ENCODE assay signal across 8 cellular contexts in genomic region chr14:75711134-75711795, GRCh38. TPM values are rescaled to one million over a fixed set of nuclear protein-coding genes. Genes with fewer than 3 reads are reported as not detected.
DNase-seq lines count a peak whose midpoint lies in the region; ATAC-seq and TF ChIP-seq lines count a peak whose summit lies in the region.

No MANE protein-coding gene starts in this region.

- peak in 2 of 3 donors; percentile 12 to 58 for DNase-seq in CD4-positive, CD25-positive, alpha-beta regulatory T cell
- peak; percentile 83 for DNase-seq in GM23248
- DNase-seq in Peyer's patch, result no peak
- peak; percentile 20 for DNase-seq in endothelial cell (ENCODE audit: low spot score)
- peak in 1 of 2 experiments; percentile 41 for DNase-seq in mesothelial cell of epicardium (ENCODE audit: low spot score in 2 of 2, unreplicated experiment in 2 of 2)
- DNase-seq in cortex of kidney (lab: John Stamatoyannopoulos, UW), result no peak

- no peaks in the 10 kb centered on the region for H3K4me1 Mint-ChIP-seq in CD4-positive, CD25-positive, alpha-beta regulatory T cell
- H3K4me1 Mint-ChIP-seq in endothelial cell (ENCODE audit: unreplicated experiment) (peaks cover 2% of the 10 kb centered on the region), mesothelial cell of epicardium (peaks cover 37% of the 10 kb centered on the region)

- H3K4me2 ChIP-seq in GM23248 (ENCODE audit: unreplicated experiment), result peak overlapping the region; percentile 55

- WGBS in GM23248 (ENCODE audit: low coverage in 1 of 2, low lambda C conversion rate in 2 of 2, missing lambda C conversion rate in 2 of 2), 2 experiments, result 28 to 50% methylated on average over 4 of the region's 4 CpGs

- peak overlapping the region; percentile 32; the same call in 1 of the 2 replicates for H2AFZ ChIP-seq in GM23248

- no peak overlapping the region for H3K27ac Mint-ChIP-seq in CD4-positive, CD25-positive, alpha-beta regulatory T cell
- H3K27ac Mint-ChIP-seq in endothelial cell (ENCODE audit: unreplicated experiment) (no peak overlapping the region), mesothelial cell of epicardium (peak overlapping the region; percentile 99)

- H3K4me1 ChIP-seq in CD4-positive, CD25-positive, alpha-beta regulatory T cell (ENCODE audit: control insufficient read depth, insufficient read depth, low read length, poor library complexity, severe bottlenecking), result no peaks in the 10 kb centered on the region
- H3K4me1 ChIP-seq in GM23248 (ENCODE audit: insufficient read depth), result peaks cover 22% of the 10 kb centered on the region
- peaks cover 0 to 5% (median 0%) of the 10 kb centered on the region in 4 donors for H3K4me1 ChIP-seq in Peyer's patch

- peak in 5 of 6 experiments; percentile 9 to 47 (median 25) for TF ChIP-seq CTCF in Peyer's patch (IDR thresholded peaks at IDR 0.05)
- peak; percentile 69 for TF ChIP-seq CTCF in endothelial cell (IDR thresholded peaks at IDR 0.05; ENCODE audit: unreplicated experiment)
- TF ChIP-seq CTCF in mesothelial cell of epicardium (IDR thresholded peaks at IDR 0.05; ENCODE audit: unreplicated experiment), result peak; percentile 82

- H3K36me3 ChIP-seq in CD4-positive, CD25-positive, alpha-beta regulatory T cell (ENCODE audit: control insufficient read depth, insufficient read depth, low read length), result no peaks in the 10 kb centered on the region
- H3K36me3 ChIP-seq in GM23248 (ENCODE audit: low read depth) (no peaks in the 10 kb centered on the region), Peyer's patch (peaks cover 0 to 17% (median 0%) of the 10 kb centered on the region in 3 donors)

- no peak overlapping the region for H3K27ac ChIP-seq in CD4-positive, CD25-positive, alpha-beta regulatory T cell (ENCODE audit: insufficient read depth, low read length, poor library complexity, severe bottlenecking)
- H3K27ac ChIP-seq in GM23248, result peak overlapping the region; percentile 74
- H3K27ac ChIP-seq in Peyer's patch, result peak overlapping the region in 2 of 4 donors; percentile 10 to 17

- H3K9ac ChIP-seq in GM23248, result peak overlapping the region; percentile 63

- H3K9me3 Mint-ChIP-seq in CD4-positive, CD25-positive, alpha-beta regulatory T cell, result no peaks in the 10 kb centered on the region
- H3K9me3 Mint-ChIP-seq in endothelial cell (ENCODE audit: unreplicated experiment) (no peaks in the 10 kb centered on the region), mesothelial cell of epicardium (no peaks in the 10 kb centered on the region)

- no peaks in the 10 kb centered on the region for H4K20me1 ChIP-seq in GM23248 (ENCODE audit: insufficient read depth)

- no peak overlapping the region for H3K4me3 Mint-ChIP-seq in CD4-positive, CD25-positive, alpha-beta regulatory T cell
- H3K4me3 Mint-ChIP-seq in endothelial cell (ENCODE audit: unreplicated experiment), result no peak overlapping the region
- peak overlapping the region; percentile 1 for H3K4me3 Mint-ChIP-seq in mesothelial cell of epicardium

- no peak for TF ChIP-seq POLR2A in Peyer's patch (IDR thresholded peaks at IDR 0.05)

- H3K79me2 ChIP-seq in GM23248 (ENCODE audit: insufficient read depth), result no peaks in the 10 kb centered on the region

- ATAC-seq in CD4-positive, CD25-positive, alpha-beta regulatory T cell (ENCODE audit: low read depth in 2 of 2), result no peak
- ATAC-seq in GM18907 (IDR thresholded peaks at IDR 0.05; ENCODE audit: unreplicated experiment), result no peak
- ATAC-seq in GM21717 (IDR thresholded peaks at IDR 0.05; ENCODE audit: unreplicated experiment), result no peak

- no peak overlapping the region for H3K4me3 ChIP-seq in CD4-positive, CD25-positive, alpha-beta regulatory T cell (ENCODE audit: low read depth, low read length)
- H3K4me3 ChIP-seq in GM23248 (no peak overlapping the region), Peyer's patch (no peak overlapping the region)

- in situ Hi-C loops in GM23248 (cut with MboI), result loop anchor here (10.0 to 25.0 kb wide), 2 partner anchors 274 to 676 kb away; partner anchors contain the start of genes ESRRB, IFT43 and TGFB3

- H3K27me3 ChIP-seq in CD4-positive, CD25-positive, alpha-beta regulatory T cell (ENCODE audit: control insufficient read depth, insufficient read depth, low read length), result no peaks in the 10 kb centered on the region
- H3K27me3 ChIP-seq in GM23248 (replicated peaks; ENCODE audit: insufficient read depth), result no peaks in the 10 kb centered on the region
- H3K27me3 ChIP-seq in Peyer's patch, result no peaks in the 10 kb centered on the region

- no peaks in the 10 kb centered on the region for H3K9me2 ChIP-seq in GM23248 (ENCODE audit: insufficient read depth)

- H3K27me3 Mint-ChIP-seq in CD4-positive, CD25-positive, alpha-beta regulatory T cell, result no peaks in the 10 kb centered on the region
- no peaks in the 10 kb centered on the region for H3K27me3 Mint-ChIP-seq in endothelial cell (ENCODE audit: unreplicated experiment)
- no peaks in the 10 kb centered on the region for H3K27me3 Mint-ChIP-seq in mesothelial cell of epicardium (ENCODE audit: low read depth)

- peaks cover 18% of the 10 kb centered on the region for H3K36me3 Mint-ChIP-seq in CD4-positive, CD25-positive, alpha-beta regulatory T cell
- H3K36me3 Mint-ChIP-seq in endothelial cell (ENCODE audit: low read depth, unreplicated experiment), result no peaks in the 10 kb centered on the region
- H3K36me3 Mint-ChIP-seq in mesothelial cell of epicardium, result peaks cover 2% of the 10 kb centered on the region

- H3F3A ChIP-seq in GM23248 (ENCODE audit: insufficient read depth), result peaks cover 40% of the 10 kb centered on the region

- H3K9me3 ChIP-seq in CD4-positive, CD25-positive, alpha-beta regulatory T cell (ENCODE audit: control insufficient read depth in 2 of 2, low read length in 2 of 2), result no peaks in the 10 kb centered on the region
- H3K9me3 ChIP-seq in GM23248 (ENCODE audit: low read depth) (no peaks in the 10 kb centered on the region), Peyer's patch (no peaks in the 10 kb centered on the region)

RNA-seq across cellular contexts. Expression of gene TTLL5, which starts 50.2 kb away (rescaled TPM):
- total RNA-seq in CD4-positive, CD25-positive, alpha-beta regulatory T cell, result 39.2 TPM
- 10 to 100 TPM in 1 of 4 donors, 1 to 10 TPM in 3; 4.9 to 11.0 (median 7.7) TPM for polyA plus RNA-seq in CD4-positive, CD25-positive, alpha-beta regulatory T cell
- total RNA-seq in GM23248 (2014; rRNA removed; shearing (Covaris generic)), result 14.8 and 17.8 TPM in 2 replicates
- polyA plus RNA-seq in GM23248 (2016; fragmentation: Nextera tagmentation; extraction: Ambion mirVana), result 14.3 and 14.6 TPM in 2 replicates
- 10 to 100 TPM; 33.6 to 82.5 (median 46.4) TPM for total RNA-seq in Peyer's patch
- 62.8 TPM for total RNA-seq in endothelial cell (ENCODE audit: unreplicated experiment)
- total RNA-seq in mesothelial cell of epicardium, result 42.5 to 45.8 TPM (median 45.2 TPM) in 3 replicates

RNA-seq across cellular contexts. Expression of gene ERG28, which starts 50.6 kb away (rescaled TPM):
- total RNA-seq in CD4-positive, CD25-positive, alpha-beta regulatory T cell, result 8.4 TPM
- 10 to 100 TPM; 23.9 to 28.9 (median 25.6) TPM for polyA plus RNA-seq in CD4-positive, CD25-positive, alpha-beta regulatory T cell
- total RNA-seq in GM23248 (2014; rRNA removed; shearing (Covaris generic)), result 6.6 and 8.9 TPM in 2 replicates
- polyA plus RNA-seq in GM23248 (2016; fragmentation: Nextera tagmentation; extraction: Ambion mirVana), result 21.4 and 22.2 TPM in 2 replicates
- total RNA-seq in Peyer's patch, result 10 to 100 TPM in 2 of 4 donors, 1 to 10 TPM in 1, not detected in 1; 8.6 to 14.9 (median 14.7) TPM
- total RNA-seq in endothelial cell (ENCODE audit: unreplicated experiment), result 35.0 TPM
- 25.5 to 26.3 TPM (median 26.2 TPM) in 3 replicates for total RNA-seq in mesothelial cell of epicardium

Comparison
In these comparisons a context has a peak if more than half of its experiments do, and no peak if none do; other contexts are left out.
1. DNase-seq: peak in CD4-positive, CD25-positive, alpha-beta regulatory T cell (2 of 3), GM23248 (single experiment) and endothelial cell (single experiment); none in Peyer's patch (0 of 3) and cortex of kidney (single experiment).
2. CTCF ChIP-seq: peak in every context shown above with its lines; median percentile 82 in mesothelial cell of epicardium; 69 in endothelial cell; 25 in Peyer's patch.